ENCODE assay signal across 34 cellular contexts in the genomic region with DNA sequence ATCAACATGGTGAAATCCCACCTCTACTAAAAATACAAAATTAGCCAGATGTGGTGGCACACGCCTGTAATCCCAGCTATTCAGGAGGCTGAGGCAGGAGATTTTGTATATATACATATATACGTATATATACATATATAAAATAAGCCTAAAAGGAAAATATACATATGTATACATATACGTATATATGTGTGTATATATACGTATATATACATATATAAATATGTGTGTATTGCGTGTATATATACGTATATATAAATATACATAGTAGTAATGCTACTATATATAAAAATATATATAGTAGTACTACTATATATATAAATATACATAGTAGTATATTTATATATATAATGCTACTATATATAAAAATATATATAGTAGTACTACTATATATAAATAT.
"Had no signal": no experiment of that assay in that cellular context is flagged by ENCODE, and none has a peak within 500 bp of the region (broad histone marks: within the 10 kb centered on the region; RNA-seq: fewer than 3 reads in every experiment).

No MANE protein-coding gene starts in this region.

- H3K4me3 ChIP-seq: esophagus squamous epithelium had no signal

- H3K27ac Mint-ChIP-seq: activated CD4-positive, alpha-beta memory T cell treated with anti-CD3 and anti-CD28 coated beads, Interleukin-2, amount 10 ng/mL, durations not matched to agents 7 days and 5 days; activated CD4-positive, alpha-beta T cell treated with anti-CD3 and anti-CD28 coated beads, Interleukin-2, amount 10 ng/mL, durations not matched to agents 7 days and 5 days; activated naive CD8-positive, alpha-beta T cell; activated T-cell treated with anti-CD3 and anti-CD28 coated beads, Interleukin-2, amount 50 U/mL, for 24 hours; activated T-helper 17 cell treated with anti-CD3 and anti-CD28 coated beads, Interleukin-2, amount 50 U/mL, for 72 hours; effector memory CD8-positive, alpha-beta T cell; T-helper 17 cell; T-helper 2 cell treated with Interferon-gamma antibody and Interleukin-4, amounts not matched to agents 5 μg/mL and 100 μg/mL, for 36 hours had no signal

- H3K4me1 Mint-ChIP-seq: activated CD4-positive, alpha-beta memory T cell treated with anti-CD3 and anti-CD28 coated beads, Interleukin-2, amount 10 ng/mL, durations not matched to agents 7 days and 5 days; activated CD4-positive, alpha-beta T cell treated with anti-CD3 and anti-CD28 coated beads, Interleukin-2, amount 10 ng/mL, durations not matched to agents 7 days and 5 days; activated T-helper 17 cell treated with anti-CD3 and anti-CD28 coated beads, Interleukin-2, amount 50 U/mL, for 72 hours; central memory CD8-positive, alpha-beta T cell; T-helper 17 cell had no signal

- H3K27me3 ChIP-seq: brain microvascular endothelial cell, esophagus squamous epithelium had no signal

- H3K27ac ChIP-seq: brain microvascular endothelial cell, epithelial cell of prostate, esophagus squamous epithelium had no signal

- H3K27me3 Mint-ChIP-seq: activated CD4-positive, alpha-beta memory T cell treated with anti-CD3 and anti-CD28 coated beads, Interleukin-2, amount 10 ng/mL, durations not matched to agents 7 days and 5 days; activated CD4-positive, alpha-beta T cell treated with anti-CD3 and anti-CD28 coated beads, Interleukin-2, amount 10 ng/mL, durations not matched to agents 7 days and 5 days; activated naive CD8-positive, alpha-beta T cell; activated T-cell treated with anti-CD3 and anti-CD28 coated beads, Interleukin-2, amount 50 U/mL, for 24 hours; activated T-helper 17 cell treated with anti-CD3 and anti-CD28 coated beads, Interleukin-2, amount 50 U/mL, for 72 hours; central memory CD8-positive, alpha-beta T cell; effector memory CD8-positive, alpha-beta T cell; T-helper 17 cell had no signal

- H3K9me3 ChIP-seq: esophagus squamous epithelium had no signal

- H3K4me3 Mint-ChIP-seq: activated CD4-positive, alpha-beta memory T cell treated with anti-CD3 and anti-CD28 coated beads, Interleukin-2, amount 10 ng/mL, durations not matched to agents 7 days and 5 days; activated CD4-positive, alpha-beta T cell treated with anti-CD3 and anti-CD28 coated beads, Interleukin-2, amount 10 ng/mL, durations not matched to agents 7 days and 5 days; activated naive CD8-positive, alpha-beta T cell; activated T-cell treated with anti-CD3 and anti-CD28 coated beads, Interleukin-2, amount 50 U/mL, for 24 hours; activated T-helper 17 cell treated with anti-CD3 and anti-CD28 coated beads, Interleukin-2, amount 50 U/mL, for 72 hours; central memory CD8-positive, alpha-beta T cell; effector memory CD8-positive, alpha-beta T cell; T-helper 17 cell; T-helper 2 cell treated with Interferon-gamma antibody and Interleukin-4, amounts not matched to agents 5 μg/mL and 100 μg/mL, for 36 hours had no signal

- H3K9me3 Mint-ChIP-seq: activated CD4-positive, alpha-beta memory T cell treated with anti-CD3 and anti-CD28 coated beads, Interleukin-2, amount 10 ng/mL, durations not matched to agents 7 days and 5 days; activated CD4-positive, alpha-beta T cell treated with anti-CD3 and anti-CD28 coated beads, Interleukin-2, amount 10 ng/mL, durations not matched to agents 7 days and 5 days; activated T-cell treated with anti-CD3 and anti-CD28 coated beads, Interleukin-2, amount 50 U/mL, for 24 hours; activated T-helper 17 cell treated with anti-CD3 and anti-CD28 coated beads, Interleukin-2, amount 50 U/mL, for 72 hours; central memory CD8-positive, alpha-beta T cell; effector memory CD8-positive, alpha-beta T cell; T-helper 2 cell treated with Interferon-gamma antibody and Interleukin-4, amounts not matched to agents 5 μg/mL and 100 μg/mL, for 36 hours had no signal

- DNase-seq: activated CD4-positive, alpha-beta memory T cell treated with anti-CD3 and anti-CD28 coated beads, Interleukin-2, amount 10 ng/mL, durations not matched to agents 7 days and 5 days; activated CD4-positive, alpha-beta T cell treated with anti-CD3 and anti-CD28 coated beads for 1 hour; activated CD4-positive, alpha-beta T cell treated with anti-CD3 and anti-CD28 coated beads for 4 hours; activated CD4-positive, alpha-beta T cell treated with anti-CD3 and anti-CD28 coated beads, Interleukin-2, amount 10 ng/mL, durations not matched to agents 7 days and 5 days; activated CD4-positive, alpha-beta T cell treated with anti-CD3 and anti-CD28 coated beads, Interleukin-2, amount 50 U/mL, for 4 hours; activated CD4-positive, CD25-positive, alpha-beta regulatory T cell; activated CD8-positive, alpha-beta memory T cell treated with anti-CD3 and anti-CD28 coated beads, Interleukin-2, amount 50 U/mL, for 48 hours; activated effector memory CD4-positive, alpha-beta T cell treated with Interleukin-2 at 50 U/mL for 16 hours; activated gamma-delta T cell treated with Interleukin-2 at 50 U/mL for 16 hours; activated naive CD4-positive, alpha-beta T cell treated with anti-CD3 and anti-CD28 coated beads, Interleukin-2, amount 50 U/mL, for 16 hours; activated naive CD4-positive, alpha-beta T cell treated with Interleukin-2 at 50 U/mL for 16 hours; activated T-cell treated with anti-CD3 and anti-CD28 coated beads for 4 hours; activated T-cell treated with anti-CD3 and anti-CD28 coated beads, Interleukin-2, amount 50 U/mL, for 24 hours; amniotic stem cell; anterior cingulate cortex; brain microvascular endothelial cell; cortex of kidney; dermis blood vessel endothelial cell; effector CD4-positive, alpha-beta T cell; effector memory CD8-positive, alpha-beta T cell; esophagus squamous epithelium; foreskin melanocyte; head of caudate nucleus; T-helper 1 cell; T-helper 17 cell; T1000 had no signal

- ATAC-seq: activated T-helper 17 cell treated with anti-CD3 and anti-CD28 coated beads, Interleukin-2, amount 50 U/mL, for 72 hours; effector memory CD8-positive, alpha-beta T cell; T-helper 17 cell had no signal

- FAIRE-seq: astrocyte, bronchial epithelial cell, endothelial cell of umbilical vein had no signal

- H3K4me1 ChIP-seq: esophagus squamous epithelium had no signal
